In genomic region chr2:230220347-230220969, GRCh38 we compare ENCODE assay signal across 8 cellular contexts. TPM values are rescaled to one million over a fixed set of nuclear protein-coding genes. Genes with fewer than 3 reads are reported as not detected.
DNase-seq lines count a peak whose midpoint lies in the region; ATAC-seq and TF ChIP-seq lines count a peak whose summit lies in the region.

No MANE protein-coding gene starts in this region.

- H3K4me1 ChIP-seq in mononuclear cell (ENCODE audit: insufficient read depth, low read length): peaks cover 74% of the 10 kb centered on the region

- no peak for DNase-seq in stimulated activated naive CD8-positive, alpha-beta T cell treated with anti-CD3 and anti-CD28 coated beads, Interleukin-15, Interleukin-2, amounts not matched to agents 100 U/mL and 50 U/mL, for 24 hours
- DNase-seq in MCF 10A (ENCODE audit: unreplicated experiment) (no peak), retina (no peak), NCI-H2196 treated with DMSO at 0.1 percent for 48 hours (lab: John Stamatoyannopoulos, UW; ENCODE audit: unreplicated experiment) (no peak)
- DNase-seq in stimulated activated CD4-positive, alpha-beta T cell treated with anti-CD3 and anti-CD28 coated beads, Interleukin-4, amount 100 ng/mL, for 1 hour: no peak
- DNase-seq in activated CD4-positive, alpha-beta T cell treated with anti-CD3 and anti-CD28 coated beads, Interleukin-2, amount 50 U/mL, for 1 hour: no peak

- no peaks in the 10 kb centered on the region for H3K9me3 Mint-ChIP-seq in stimulated activated naive CD8-positive, alpha-beta T cell treated with anti-CD3 and anti-CD28 coated beads, Interleukin-15, Interleukin-2, amounts not matched to agents 100 ng/mL and 50 ng/mL, for 24 hours
- no peaks in the 10 kb centered on the region for H3K9me3 Mint-ChIP-seq in MCF 10A (ENCODE audit: unreplicated experiment)

- peak overlapping the region; percentile 99 for H3K4me3 ChIP-seq in mononuclear cell (ENCODE audit: low read length)

- POLR2A ChIA-PET in MCF 10A (lab: Yijun Ruan, JAX): interaction anchor here (0.6 to 3.0 kb wide), 9 partner anchors 9 to 574 kb away, joined by 3 to 24 read pairs (median 5); partner anchors contain the start of genes FBXO36, SP140L and TRIP12

- TF ChIP-seq CTCF in MCF 10A (IDR thresholded peaks at IDR 0.05; ENCODE audit: unreplicated experiment): no peak

- intact Hi-C loops in MCF 10A (cut with micrococcal nuclease): loop anchor here (5.0 kb wide), 1 partner anchor 107 kb away; the partner anchor contains the start of gene SP140L

- peak overlapping the region; percentile 95 for H3K27ac Mint-ChIP-seq in stimulated activated naive CD8-positive, alpha-beta T cell treated with anti-CD3 and anti-CD28 coated beads, Interleukin-15, Interleukin-2, amounts not matched to agents 100 ng/mL and 50 ng/mL, for 24 hours
- H3K27ac Mint-ChIP-seq in MCF 10A (ENCODE audit: low read depth, unreplicated experiment): peak overlapping the region; percentile 80

- no TSS peak for BruUV-seq in MCF 10A (replicated peaks; lab: Mats Ljungman, UMichigan)

- no peak for ATAC-seq in stimulated activated naive CD8-positive, alpha-beta T cell treated with anti-CD3 and anti-CD28 coated beads, Interleukin-15, Interleukin-2, amounts not matched to agents 100 U/mL and 50 U/mL, for 24 hours

- CTCF ChIA-PET in MCF 10A (lab: Yijun Ruan, JAX): interaction anchor here (1.5 kb wide), 1 partner anchor 10 kb away, joined by 5 read pairs; no protein-coding TSS in a partner anchor

- peak overlapping the region; percentile 98 for H3K4me3 Mint-ChIP-seq in stimulated activated naive CD8-positive, alpha-beta T cell treated with anti-CD3 and anti-CD28 coated beads, Interleukin-15, Interleukin-2, amounts not matched to agents 100 ng/mL and 50 ng/mL, for 24 hours
- H3K4me3 Mint-ChIP-seq in MCF 10A (ENCODE audit: unreplicated experiment): peak overlapping the region; percentile 87

- H3K36me3 Mint-ChIP-seq in stimulated activated naive CD8-positive, alpha-beta T cell treated with anti-CD3 and anti-CD28 coated beads, Interleukin-15, Interleukin-2, amounts not matched to agents 100 ng/mL and 50 ng/mL, for 24 hours (ENCODE audit: low read depth): peaks cover 39% of the 10 kb centered on the region
- peaks cover 9% of the 10 kb centered on the region for H3K36me3 Mint-ChIP-seq in MCF 10A (ENCODE audit: insufficient read depth, unreplicated experiment)

- no peaks in the 10 kb centered on the region for H3K9me3 ChIP-seq in mononuclear cell (ENCODE audit: low read depth, low read length)

- peaks cover 81% of the 10 kb centered on the region for H3K4me1 Mint-ChIP-seq in stimulated activated naive CD8-positive, alpha-beta T cell treated with anti-CD3 and anti-CD28 coated beads, Interleukin-15, Interleukin-2, amounts not matched to agents 100 ng/mL and 50 ng/mL, for 24 hours (ENCODE audit: low read depth)
- H3K4me1 Mint-ChIP-seq in MCF 10A (ENCODE audit: insufficient read depth, unreplicated experiment): peaks cover 14% of the 10 kb centered on the region

- no peaks in the 10 kb centered on the region for H3K27me3 Mint-ChIP-seq in stimulated activated naive CD8-positive, alpha-beta T cell treated with anti-CD3 and anti-CD28 coated beads, Interleukin-15, Interleukin-2, amounts not matched to agents 100 ng/mL and 50 ng/mL, for 24 hours
- H3K27me3 Mint-ChIP-seq in MCF 10A (ENCODE audit: insufficient read depth, unreplicated experiment): no peaks in the 10 kb centered on the region

- no peaks in the 10 kb centered on the region for H3K27me3 ChIP-seq in mononuclear cell (ENCODE audit: insufficient read depth, low read length)

RNA-seq across cellular contexts. Expression of gene SP110, which starts 0.7 kb away (rescaled TPM):
- total RNA-seq in MCF 10A (2022) (11.9 and 17.1 TPM in 2 replicates), mononuclear cell (68.1 TPM)

RNA-seq across cellular contexts. Expression of gene SP140, which starts 5.1 kb away (rescaled TPM):
- total RNA-seq in MCF 10A (2022): 0.61 TPM in 1 of 2 replicates, not detected in the other
- 96.6 TPM for total RNA-seq in mononuclear cell

Comparison
In these comparisons a context has a peak if more than half of its experiments do, and no peak if none do; other contexts are left out.
1. RNA of gene SP140, which starts 5.1 kb away (total RNA-seq): 96.6 TPM in mononuclear cell (single experiment); 0.61 TPM in MCF 10A; every median in the first group is over 10 times any median in the second.